23 cellular contexts compared by ENCODE assay signal in the genomic region with DNA sequence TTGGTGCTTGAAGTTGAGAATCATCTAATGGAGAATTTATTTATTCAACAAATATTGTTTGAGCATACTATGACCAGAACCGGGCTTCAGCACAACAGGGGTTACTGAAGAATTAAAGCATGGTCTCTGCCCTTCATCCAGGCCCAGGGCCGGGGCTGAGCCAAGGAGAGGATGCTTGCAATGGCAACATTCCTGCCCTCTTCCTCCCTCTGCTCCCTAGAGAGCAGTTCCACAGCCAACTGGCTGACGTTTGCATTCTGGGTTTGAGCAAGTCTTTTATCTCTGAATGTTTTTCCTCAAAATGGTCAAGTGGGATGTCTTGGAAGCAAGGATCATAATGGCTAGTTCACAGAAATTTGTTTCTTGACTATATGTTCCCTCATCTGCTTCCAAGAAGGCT.
DNase-seq lines count a peak whose midpoint lies in the region; TF ChIP-seq lines count a peak whose summit lies in the region.
"Had no signal": no experiment of that assay in that cellular context is flagged by ENCODE, and none has a peak within 500 bp of the region (broad histone marks: within the 10 kb centered on the region; RNA-seq: fewer than 3 reads in every experiment).

No MANE protein-coding gene starts in this region.

- H3K36me3 ChIP-seq in adipocyte (ENCODE audit: control insufficient read depth, insufficient read depth, low read length, severe bottlenecking): no peaks in the 10 kb centered on the region
- no peaks in the 10 kb centered on the region for H3K36me3 ChIP-seq in fibroblast of lung (ENCODE audit: control insufficient read depth, insufficient read depth, low read length)
- H3K36me3 ChIP-seq: adrenal gland, heart left ventricle, WERI-Rb-1 had no signal

- H3K9me3 ChIP-seq in adipocyte (ENCODE audit: control insufficient read depth, low read length): no peaks in the 10 kb centered on the region
- no peaks in the 10 kb centered on the region for H3K9me3 ChIP-seq in fibroblast of lung (ENCODE audit: control insufficient read depth, insufficient read depth, low read depth, low read length)
- H3K9me3 ChIP-seq: adrenal gland, heart left ventricle, right lobe of liver had no signal

- peak overlapping the region; percentile 58 for H2AFZ ChIP-seq in fibroblast of lung (ENCODE audit: low read length)

- H3K27me3 ChIP-seq in adipocyte (replicated peaks; ENCODE audit: control insufficient read depth, insufficient read depth, low read length) (no peaks in the 10 kb centered on the region), fibroblast of lung (ENCODE audit: control insufficient read depth, insufficient read depth, low read length) (no peaks in the 10 kb centered on the region)
- H3K27me3 ChIP-seq: adrenal gland, right lobe of liver had no signal

- no peak overlapping the region for H3K4me3 Mint-ChIP-seq in osteocyte (ENCODE audit: unreplicated experiment)
- H3K4me3 Mint-ChIP-seq: activated T-helper 1 cell treated with anti-CD3 and anti-CD28 coated beads, Interleukin-12 subunit alpha, Interleukin-12 subunit beta, Interleukin-2, Interleukin-4 antibody, amounts not matched to agents 30 ng/mL and 10 ng/mL and 1 ng/mL, durations not matched to agents 14 hours and 24 hours and 36 hours; immature natural killer cell; memory B cell; T-helper 1 cell treated with Interleukin-12 subunit alpha and Interleukin-12 subunit beta and Interleukin-4 antibody, amounts not matched to agents 30 μg/mL and 1 μg/mL, for 36 hours had no signal

- H3K4me1 ChIP-seq in adipocyte (ENCODE audit: control insufficient read depth, insufficient read depth, low read length) (peaks cover 40% of the 10 kb centered on the region), fibroblast of lung (ENCODE audit: control insufficient read depth, extremely low read depth, insufficient read depth, low read length) (peaks cover 15% of the 10 kb centered on the region)
- H3K4me1 ChIP-seq: right lobe of liver had no signal

- H3K4me1 Mint-ChIP-seq in osteocyte (ENCODE audit: unreplicated experiment): peaks cover 80% of the 10 kb centered on the region
- H3K4me1 Mint-ChIP-seq: immature natural killer cell had no signal

- H3K9ac ChIP-seq in adipocyte (ENCODE audit: low read length): peak overlapping the region; percentile 54
- H3K9ac ChIP-seq in fibroblast of lung (ENCODE audit: insufficient read depth, low read length): no peak overlapping the region

- H4K20me1 ChIP-seq in fibroblast of lung (ENCODE audit: control insufficient read depth, extremely low read depth, insufficient read depth, low read length): no peaks in the 10 kb centered on the region

- H3K27ac Mint-ChIP-seq in osteocyte (ENCODE audit: unreplicated experiment): peak overlapping the region; percentile 92
- H3K27ac Mint-ChIP-seq: activated T-helper 1 cell treated with anti-CD3 and anti-CD28 coated beads, Interleukin-12 subunit alpha, Interleukin-12 subunit beta, Interleukin-2, Interleukin-4 antibody, amounts not matched to agents 30 ng/mL and 10 ng/mL and 1 ng/mL, durations not matched to agents 14 hours and 24 hours and 36 hours; immature natural killer cell; memory B cell; T-helper 1 cell treated with Interleukin-12 subunit alpha and Interleukin-12 subunit beta and Interleukin-4 antibody, amounts not matched to agents 30 μg/mL and 1 μg/mL, for 36 hours had no signal

- H3K36me3 Mint-ChIP-seq in osteocyte (ENCODE audit: unreplicated experiment): no peaks in the 10 kb centered on the region
- H3K36me3 Mint-ChIP-seq: immature natural killer cell, memory B cell had no signal

- H3K27me3 Mint-ChIP-seq in osteocyte (ENCODE audit: unreplicated experiment): no peaks in the 10 kb centered on the region
- H3K27me3 Mint-ChIP-seq: memory B cell had no signal

- in situ Hi-C loops in GM13977 (cut with MboI; ENCODE audit: low pct_unique_long_range_greater_than_20kb, low sequenced_read_pairs, unreplicated experiment): no loop called here

- H3K27ac ChIP-seq in fibroblast of lung (ENCODE audit: insufficient read depth, low read length): no peak overlapping the region
- H3K27ac ChIP-seq: right lobe of liver, WERI-Rb-1 had no signal

- H3K4me3 ChIP-seq in AG10803 (ENCODE audit: low read length): no peak overlapping the region
- no peak overlapping the region for H3K4me3 ChIP-seq in adipocyte (ENCODE audit: low read length)
- no peak overlapping the region for H3K4me3 ChIP-seq in fibroblast of lung (replicated peaks in 1 of 4; ENCODE audit: control extremely low read depth in 1 of 4, insufficient read depth in 1 of 4, low read depth in 3 of 4, low read length in 4 of 4)
- H3K4me3 ChIP-seq: adrenal gland, heart left ventricle, right lobe of liver had no signal

- no peaks in the 10 kb centered on the region for H3K9me3 Mint-ChIP-seq in osteocyte (ENCODE audit: unreplicated experiment)
- H3K9me3 Mint-ChIP-seq: activated T-helper 1 cell treated with anti-CD3 and anti-CD28 coated beads, Interleukin-12 subunit alpha, Interleukin-12 subunit beta, Interleukin-2, Interleukin-4 antibody, amounts not matched to agents 30 ng/mL and 10 ng/mL and 1 ng/mL, durations not matched to agents 14 hours and 24 hours and 36 hours; immature natural killer cell; memory B cell; T-helper 1 cell treated with Interleukin-12 subunit alpha and Interleukin-12 subunit beta and Interleukin-4 antibody, amounts not matched to agents 30 μg/mL and 1 μg/mL, for 36 hours had no signal

- DNase-seq in AG10803 (ENCODE audit: low read depth): peak; percentile 66
- peak; percentile 22 for DNase-seq in adipocyte (ENCODE audit: low read depth)
- peak; percentile 24 to 33 for DNase-seq in fibroblast of lung (ENCODE audit: low read depth in 2 of 2)
- no peak for DNase-seq in osteocyte (ENCODE audit: extremely low spot score, unreplicated experiment)
- DNase-seq in GM13977 (ENCODE audit: low spot score): no peak
- no peak for DNase-seq in activated CD8-positive, alpha-beta memory T cell treated with anti-CD3 and anti-CD28 coated beads, Interleukin-2, amount 50 U/mL, for 4 hours
- no peak for DNase-seq in LoVo (ENCODE audit: low spot score)
- DNase-seq in stimulated activated CD4-positive, alpha-beta T cell treated with anti-CD3 and anti-CD28 coated beads, Interleukin-1b, Interleukin-23, amount 100 ng/mL, for 48 hours: no peak
- DNase-seq: adrenal gland; AML-193; COR-L47; cortex of kidney; immature natural killer cell; NCI-H146; NCI-H226; right lobe of liver; SHP77; stimulated activated CD4-positive, alpha-beta T cell treated with anti-CD3 and anti-CD28 coated beads, Interleukin-4, amount 100 ng/mL, for 1 hour; WERI-Rb-1 had no signal

- TF ChIP-seq CTCF in AG10803 (conservative IDR thresholded peaks at IDR 0.05; ENCODE audit: low read length) (no peak), fibroblast of lung (conservative IDR thresholded peaks at IDR 0.05 in 1 of 2, IDR thresholded peaks at IDR 0.05 in 1 of 2; ENCODE audit: low read depth in 1 of 2, low read length in 2 of 2) (no peak), osteocyte (IDR thresholded peaks at IDR 0.05) (no peak), GM13977 (IDR thresholded peaks at IDR 0.05; ENCODE audit: extremely low read depth, insufficient read depth, missing control alignments) (no peak)

- no peaks in the 10 kb centered on the region for H3K79me2 ChIP-seq in fibroblast of lung (ENCODE audit: control insufficient read depth, insufficient read depth, low read length)

- no peak overlapping the region for H3K4me2 ChIP-seq in fibroblast of lung (ENCODE audit: extremely low read depth, insufficient read depth, low read length)

Comparison
In these comparisons a context has a peak if more than half of its experiments do, and no peak if none do; other contexts are left out.
1. DNase-seq: peak in AG10803 (single experiment), adipocyte (single experiment) and fibroblast of lung (2 of 2); none in osteocyte (single experiment), GM13977 (single experiment), activated CD8-positive, alpha-beta memory T cell treated with anti-CD3 and anti-CD28 coated beads, Interleukin-2, amount 50 U/mL, for 4 hours (single experiment), LoVo (single experiment) and stimulated activated CD4-positive, alpha-beta T cell treated with anti-CD3 and anti-CD28 coated beads, Interleukin-1b, Interleukin-23, amount 100 ng/mL, for 48 hours (single experiment).